22 cellular contexts compared by ENCODE assay signal in genomic region chrX:124557976-124558375, GRCh38.
"Had no signal": no experiment of that assay in that cellular context is flagged by ENCODE, and none has a peak within 500 bp of the region (broad histone marks: within the 10 kb centered on the region; RNA-seq: fewer than 3 reads in every experiment).

No MANE protein-coding gene starts in this region.

- H3K4me3 Mint-ChIP-seq: immature natural killer cell, mesothelial cell of epicardium, naive B cell had no signal

- H3K9me3 ChIP-seq: esophagus muscularis mucosa, gastroesophageal sphincter, heart left ventricle, left lung, lower lobe of right lung, mucosa of descending colon had no signal

- H3K4me2 ChIP-seq: hepatocyte had no signal

- H3K9me3 Mint-ChIP-seq: immature natural killer cell had no signal

- H3K36me3 ChIP-seq: esophagus muscularis mucosa, gastroesophageal sphincter, heart left ventricle, left lung, lower lobe of right lung had no signal

- DNase-seq: dermis blood vessel endothelial cell; dorsolateral prefrontal cortex; effector CD4-positive, alpha-beta T cell; effector memory CD4-positive, alpha-beta T cell; foreskin keratinocyte; heart left ventricle; hypothalamus; immature natural killer cell; islet precursor cell; left cardiac atrium; left lung; left ventricle myocardium superior; lower lobe of right lung; mesenchymal stem cell; mucosa of descending colon; naive B cell had no signal

- H2AFZ ChIP-seq: hepatocyte had no signal

- H3K4me3 ChIP-seq: coronary artery, dorsolateral prefrontal cortex, esophagus muscularis mucosa, gastroesophageal sphincter, heart left ventricle, hepatocyte, left lung, lower lobe of right lung, mucosa of descending colon had no signal

- H3K4me1 ChIP-seq: esophagus muscularis mucosa, gastroesophageal sphincter, heart left ventricle, left lung, lower lobe of right lung had no signal

- H3K27me3 ChIP-seq: esophagus muscularis mucosa, foreskin keratinocyte, gastroesophageal sphincter, hepatocyte, left lung had no signal

- ATAC-seq: foreskin keratinocyte, gastroesophageal sphincter, heart left ventricle, left cardiac atrium, left lung, left ventricle myocardium superior, lower lobe of right lung, mucosa of descending colon had no signal

- H3K36me3 Mint-ChIP-seq: mesothelial cell of epicardium, naive B cell had no signal

- H3K79me2 ChIP-seq: hepatocyte had no signal

- FAIRE-seq: endothelial cell of umbilical vein had no signal

- H3K27ac ChIP-seq: coronary artery, dorsolateral prefrontal cortex, esophagus muscularis mucosa, foreskin keratinocyte, gastroesophageal sphincter, heart left ventricle, hepatocyte, left lung, lower lobe of right lung had no signal

- H3K27ac Mint-ChIP-seq: immature natural killer cell, mesothelial cell of epicardium, naive B cell had no signal

- H3K4me1 Mint-ChIP-seq: immature natural killer cell, naive B cell had no signal
